Comparison of ENCODE assay signal across 23 cellular contexts in the genomic region with DNA sequence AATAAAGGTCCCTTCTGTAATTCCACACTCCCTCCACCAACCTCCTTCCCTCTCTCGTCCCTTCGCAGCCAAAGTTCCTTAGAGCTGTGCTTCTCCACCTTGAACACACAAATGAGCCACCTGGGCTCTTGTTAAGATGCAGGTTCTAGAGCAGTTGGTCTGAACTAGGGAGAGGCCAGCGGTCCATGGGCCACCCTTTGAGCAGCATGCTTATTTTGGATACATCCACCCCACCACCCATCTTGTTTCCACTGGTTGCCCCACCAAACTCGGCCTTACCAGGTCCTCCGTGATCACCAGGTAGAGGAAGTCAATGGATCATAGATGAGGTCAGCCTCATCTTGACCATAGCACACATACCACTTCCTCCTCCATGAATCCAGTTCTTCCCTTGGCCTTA. TPM values are rescaled to one million over a fixed set of nuclear protein-coding genes. Genes with fewer than 3 reads are reported as not detected.
DNase-seq lines count a peak whose midpoint lies in the region; ATAC-seq and TF ChIP-seq lines count a peak whose summit lies in the region.
"Had no signal": no experiment of that assay in that cellular context is flagged by ENCODE, and none has a peak within 500 bp of the region (broad histone marks: within the 10 kb centered on the region; RNA-seq: fewer than 3 reads in every experiment).

No MANE protein-coding gene starts in this region.

- H3K27me3 ChIP-seq in RWPE2 (ENCODE audit: insufficient read depth, poor library complexity, severe bottlenecking), result peaks cover 14% of the 10 kb centered on the region
- H3K27me3 ChIP-seq: BLaER1 had no signal

- ATAC-seq in activated CD8-positive, alpha-beta memory T cell treated with anti-CD3 and anti-CD28 coated beads, Interleukin-2, amount 10 ng/mL, durations not matched to agents 7 days and 5 days, result no peak
- ATAC-seq in RWPE2 (ENCODE audit: low read depth) (no peak), HG03571 (IDR thresholded peaks at IDR 0.05; ENCODE audit: unreplicated experiment) (no peak), HG02763 (IDR thresholded peaks at IDR 0.05; ENCODE audit: unreplicated experiment) (no peak)
- ATAC-seq: CD8-positive, alpha-beta T cell; GM12878 had no signal

- TF ChIP-seq CTCF in RWPE2 (IDR thresholded peaks at IDR 0.05; ENCODE audit: poor library complexity, severe bottlenecking), result no peak
- no peak for TF ChIP-seq CTCF in nephron progenitor cell (IDR thresholded peaks at IDR 0.05)
- TF ChIP-seq CTCF in type B pancreatic cell (conservative IDR thresholded peaks at IDR 0.05), result no peak

- peaks cover 7% of the 10 kb centered on the region for H3K27me3 Mint-ChIP-seq in activated CD8-positive, alpha-beta memory T cell treated with anti-CD3 and anti-CD28 coated beads, Interleukin-2, amount 10 ng/mL, durations not matched to agents 7 days and 5 days
- H3K27me3 Mint-ChIP-seq in nephron progenitor cell (ENCODE audit: low read depth, poor library complexity), result peaks cover 48% of the 10 kb centered on the region
- H3K27me3 Mint-ChIP-seq in type B pancreatic cell, result peaks cover 45% of the 10 kb centered on the region

- CTCF ChIA-PET in activated CD8-positive, alpha-beta memory T cell treated with anti-CD3 and anti-CD28 coated beads, Interleukin-2, amount 10 ng/mL, durations not matched to agents 7 days and 5 days (lab: Charles Lee), result no interaction called here

- no peaks in the 10 kb centered on the region for H3K36me3 ChIP-seq in RWPE2 (ENCODE audit: low read depth)
- H3K36me3 ChIP-seq: BLaER1 had no signal

- no peak overlapping the region for H3K27ac ChIP-seq in RWPE2 (ENCODE audit: poor library complexity, severe bottlenecking)
- H3K27ac ChIP-seq: 22Rv1, BLaER1, C4-2B, GM23248 had no signal

- no peak overlapping the region for H3K4me3 Mint-ChIP-seq in activated CD8-positive, alpha-beta memory T cell treated with anti-CD3 and anti-CD28 coated beads, Interleukin-2, amount 10 ng/mL, durations not matched to agents 7 days and 5 days
- no peak overlapping the region for H3K4me3 Mint-ChIP-seq in nephron progenitor cell
- H3K4me3 Mint-ChIP-seq in type B pancreatic cell, result no peak overlapping the region
- H3K4me3 Mint-ChIP-seq: B cell; CD4-positive, CD25-positive, alpha-beta regulatory T cell; CD8-positive, alpha-beta T cell had no signal

- no peaks in the 10 kb centered on the region for H3K9me3 ChIP-seq in RWPE2 (ENCODE audit: severe bottlenecking)
- H3K9me3 ChIP-seq: BLaER1, Caco-2 had no signal

- H3K36me3 Mint-ChIP-seq in activated CD8-positive, alpha-beta memory T cell treated with anti-CD3 and anti-CD28 coated beads, Interleukin-2, amount 10 ng/mL, durations not matched to agents 7 days and 5 days, result no peaks in the 10 kb centered on the region
- H3K36me3 Mint-ChIP-seq in nephron progenitor cell (ENCODE audit: low read depth) (no peaks in the 10 kb centered on the region), type B pancreatic cell (no peaks in the 10 kb centered on the region)
- H3K36me3 Mint-ChIP-seq: CD4-positive, CD25-positive, alpha-beta regulatory T cell; CD8-positive, alpha-beta T cell had no signal

- no peak overlapping the region for H3K27ac Mint-ChIP-seq in activated CD8-positive, alpha-beta memory T cell treated with anti-CD3 and anti-CD28 coated beads, Interleukin-2, amount 10 ng/mL, durations not matched to agents 7 days and 5 days
- H3K27ac Mint-ChIP-seq in nephron progenitor cell, result peak overlapping the region; percentile 69
- H3K27ac Mint-ChIP-seq in type B pancreatic cell, result no peak overlapping the region
- H3K27ac Mint-ChIP-seq: B cell; CD4-positive, CD25-positive, alpha-beta regulatory T cell; CD8-positive, alpha-beta T cell had no signal

- no peak overlapping the region for H3K4me3 ChIP-seq in RWPE2 (ENCODE audit: severe bottlenecking)
- H3K4me3 ChIP-seq: BLaER1, GM12878, GM23248 had no signal

- H3K4me1 Mint-ChIP-seq in activated CD8-positive, alpha-beta memory T cell treated with anti-CD3 and anti-CD28 coated beads, Interleukin-2, amount 10 ng/mL, durations not matched to agents 7 days and 5 days, result no peaks in the 10 kb centered on the region
- H3K4me1 Mint-ChIP-seq in nephron progenitor cell (no peaks in the 10 kb centered on the region), type B pancreatic cell (ENCODE audit: unreplicated experiment) (no peaks in the 10 kb centered on the region)
- H3K4me1 Mint-ChIP-seq: B cell; CD4-positive, CD25-positive, alpha-beta regulatory T cell had no signal

- DNase-seq in activated CD8-positive, alpha-beta memory T cell treated with anti-CD3 and anti-CD28 coated beads, Interleukin-2, amount 50 U/mL, for 48 hours, result peak; percentile 22
- no peak for DNase-seq in activated CD8-positive, alpha-beta memory T cell treated with anti-CD3 and anti-CD28 coated beads, Interleukin-2, amount 10 ng/mL, durations not matched to agents 7 days and 5 days
- DNase-seq in RWPE2 (ENCODE audit: low spot score) (peak; percentile 58), nephron progenitor cell (no peak), type B pancreatic cell (ENCODE audit: extremely low spot score, unreplicated experiment) (peak; percentile 44)
- DNase-seq: Caco-2; CD4-positive, CD25-positive, alpha-beta regulatory T cell; CD8-positive, alpha-beta T cell; DMS153; DMS79; EL; GDM1; GM23248; H7; HCEC 1CT had no signal

- no peaks in the 10 kb centered on the region for H3K9me3 Mint-ChIP-seq in activated CD8-positive, alpha-beta memory T cell treated with anti-CD3 and anti-CD28 coated beads, Interleukin-2, amount 10 ng/mL, durations not matched to agents 7 days and 5 days (ENCODE audit: low read depth)
- H3K9me3 Mint-ChIP-seq in nephron progenitor cell (no peaks in the 10 kb centered on the region), type B pancreatic cell (no peaks in the 10 kb centered on the region)
- H3K9me3 Mint-ChIP-seq: CD8-positive, alpha-beta T cell had no signal

- no peaks in the 10 kb centered on the region for H3K4me1 ChIP-seq in RWPE2 (ENCODE audit: insufficient read depth, poor library complexity, severe bottlenecking)
- H3K4me1 ChIP-seq: Caco-2 had no signal

RNA-seq across cellular contexts. Expression of gene BPIFA2, which starts 7.3 kb away (rescaled TPM):
- not detected for total RNA-seq in activated CD8-positive, alpha-beta memory T cell treated with anti-CD3 and anti-CD28 coated beads, Interleukin-2, amount 10 ng/mL, durations not matched to agents 7 days and 5 days
- not detected in 2 replicates for total RNA-seq in type B pancreatic cell (ENCODE audit: low replicate concordance)
- total RNA-seq: B cell; Caco-2; CD4-positive, CD25-positive, alpha-beta regulatory T cell; CD8-positive, alpha-beta T cell; GM12878; GM23248; H1; H7 had no signal

RNA-seq across cellular contexts. Expression of gene BPIFA3, which starts 56.5 kb away (rescaled TPM):
- not detected for total RNA-seq in activated CD8-positive, alpha-beta memory T cell treated with anti-CD3 and anti-CD28 coated beads, Interleukin-2, amount 10 ng/mL, durations not matched to agents 7 days and 5 days
- not detected in 2 replicates for total RNA-seq in type B pancreatic cell (ENCODE audit: low replicate concordance)
- total RNA-seq: B cell; Caco-2; CD4-positive, CD25-positive, alpha-beta regulatory T cell; CD8-positive, alpha-beta T cell; GM12878; GM23248; H1; H7 had no signal

Comparison
In these comparisons a context has a peak if more than half of its experiments do, and no peak if none do; other contexts are left out.
1. DNase-seq: peak in activated CD8-positive, alpha-beta memory T cell treated with anti-CD3 and anti-CD28 coated beads, Interleukin-2, amount 50 U/mL, for 48 hours (single experiment), RWPE2 (single experiment) and type B pancreatic cell (single experiment); none in activated CD8-positive, alpha-beta memory T cell treated with anti-CD3 and anti-CD28 coated beads, Interleukin-2, amount 10 ng/mL, durations not matched to agents 7 days and 5 days (single experiment) and nephron progenitor cell (single experiment).